Comparison of ENCODE assay signal across 24 cellular contexts in the genomic region with DNA sequence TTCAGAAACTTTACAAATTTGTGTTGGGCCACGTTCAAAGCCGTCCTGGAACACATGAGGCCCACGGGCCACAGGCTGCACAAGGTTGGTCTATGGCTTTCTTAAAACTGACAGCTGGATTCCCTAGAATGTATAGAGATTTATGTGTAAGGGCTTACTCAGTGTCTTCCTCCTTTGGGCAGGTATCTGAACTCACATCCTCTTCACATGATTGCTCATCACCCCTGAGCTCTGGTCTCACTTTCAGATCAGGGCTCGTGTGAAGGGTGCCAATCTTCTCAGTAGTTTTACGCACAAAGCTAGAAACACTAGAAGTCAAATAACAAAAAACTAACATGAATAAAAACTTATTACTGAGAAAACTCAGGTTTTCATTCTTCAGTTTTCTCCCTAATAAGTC. TPM values are rescaled to one million over a fixed set of nuclear protein-coding genes. Genes with fewer than 3 reads are reported as not detected.
DNase-seq lines count a peak whose midpoint lies in the region; ATAC-seq, FAIRE-seq and TF ChIP-seq lines count a peak whose summit lies in the region.
"Had no signal": no experiment of that assay in that cellular context is flagged by ENCODE, and none has a peak within 500 bp of the region (broad histone marks: within the 10 kb centered on the region; RNA-seq: fewer than 3 reads in every experiment).

No MANE protein-coding gene starts in this region.

- H3K4me1 ChIP-seq in ascending aorta: no peaks in the 10 kb centered on the region
- H3K4me1 ChIP-seq: right lobe of liver, transverse colon had no signal

- FAIRE-seq in GM18507 (lab: Jason Lieb, UNC): peak; percentile 59
- FAIRE-seq: frontal cortex had no signal

- no peak for TF ChIP-seq CTCF in GM12865 (IDR thresholded peaks at IDR 0.05; ENCODE audit: insufficient read depth, low read depth, low read length, missing control alignments)
- TF ChIP-seq CTCF in ascending aorta (IDR thresholded peaks at IDR 0.05): no peak

- H3K27me3 ChIP-seq in ascending aorta: no peaks in the 10 kb centered on the region
- H3K27me3 ChIP-seq: ovary, right lobe of liver, transverse colon had no signal

- peak; percentile 41 for DNase-seq in GM12865 (ENCODE audit: low read depth)
- no peak for DNase-seq in GM18507 (ENCODE audit: extremely low spot score, insufficient read length, low read depth)
- no peak for DNase-seq in ascending aorta (ENCODE audit: low spot score in 2 of 2)
- DNase-seq in SK-N-DZ (ENCODE audit: low spot score): no peak
- DNase-seq in mesenteric fat pad (ENCODE audit: low spot score): no peak
- DNase-seq: activated effector memory CD4-positive, alpha-beta T cell treated with anti-CD3 and anti-CD28 coated beads, Interleukin-2, amount 50 U/mL, for 16 hours; central memory CD4-positive, alpha-beta T cell; erythroblast; H7; mesenchymal stem cell; MM.1S; naive thymus-derived CD4-positive, alpha-beta T cell; NCI-H146; NCI-H2171 treated with DMSO at 0.1 percent for 48 hours; ovary; right lobe of liver; SIG-M5; stimulated activated naive CD4-positive, alpha-beta T cell treated with Interleukin-2 at 50 U/mL for 16 hours; transverse colon; WERI-Rb-1 had no signal

- H3K4me3 ChIP-seq in GM12865 (ENCODE audit: low read depth, low read length) (no peak overlapping the region), ascending aorta (no peak overlapping the region)
- H3K4me3 ChIP-seq: ovary, right lobe of liver, transverse colon had no signal

- no peaks in the 10 kb centered on the region for H3K9me3 ChIP-seq in ascending aorta
- H3K9me3 ChIP-seq: ovary, right lobe of liver, transverse colon had no signal

- ATAC-seq in GM21390 (IDR thresholded peaks at IDR 0.05; ENCODE audit: unreplicated experiment): peak; percentile 89
- ATAC-seq in HG03442 (IDR thresholded peaks at IDR 0.05; ENCODE audit: unreplicated experiment): peak; percentile 91
- ATAC-seq: naive thymus-derived CD4-positive, alpha-beta T cell; right lobe of liver had no signal

- no peak overlapping the region for H3K27ac ChIP-seq in ascending aorta
- H3K27ac ChIP-seq: ovary, right lobe of liver, transverse colon, WERI-Rb-1 had no signal

- intact Hi-C loops in ascending aorta (cut with DNase I): loop anchor here (10.0 kb wide), 1 partner anchor 210 kb away; no protein-coding TSS in a partner anchor

- peaks cover 87 to 94% of the 10 kb centered on the region in 2 donors for H3K36me3 ChIP-seq in ascending aorta
- H3K36me3 ChIP-seq: ovary had no signal

RNA-seq across cellular contexts. Expression of gene HPS5, which starts 27.1 kb away (rescaled TPM):
- 31.7 TPM for total RNA-seq in ascending aorta
- 23.0 and 24.0 TPM in 2 replicates for polyA plus RNA-seq in SK-N-DZ (2014; cell fraction: cytosol; rRNA removed)
- polyA plus RNA-seq in SK-N-DZ (2014; cell fraction: nucleus; rRNA removed): 19.7 and 72.2 TPM in 2 replicates
- 26.4 TPM for total RNA-seq in mesenteric fat pad

RNA-seq across cellular contexts. Expression of gene GTF2H1, which starts 27.5 kb away (rescaled TPM):
- 33.7 TPM for total RNA-seq in ascending aorta
- polyA plus RNA-seq in SK-N-DZ (2014; cell fraction: cytosol; rRNA removed): 41.6 and 51.7 TPM in 2 replicates
- polyA plus RNA-seq in SK-N-DZ (2014; cell fraction: nucleus; rRNA removed): 48.6 and 69.7 TPM in 2 replicates
- 43.5 TPM for total RNA-seq in mesenteric fat pad

RNA-seq across cellular contexts. Expression of gene SAA1, which starts 28.8 kb away (rescaled TPM):
- total RNA-seq in ascending aorta (70.4 TPM), mesenteric fat pad (5,251 TPM)
- not detected in 2 replicates for polyA plus RNA-seq in SK-N-DZ (2014; cell fraction: cytosol; rRNA removed)
- not detected in 2 replicates for polyA plus RNA-seq in SK-N-DZ (2014; cell fraction: nucleus; rRNA removed)
- total RNA-seq: frontal cortex; H7; naive thymus-derived CD4-positive, alpha-beta T cell had no signal
- polyA plus RNA-seq: naive thymus-derived CD4-positive, alpha-beta T cell had no signal

RNA-seq across cellular contexts. Expression of gene SAA2, which starts 46.4 kb away (rescaled TPM):
- total RNA-seq in ascending aorta: 77.4 TPM
- polyA plus RNA-seq in SK-N-DZ (2014; cell fraction: cytosol; rRNA removed): not detected in 2 replicates
- not detected in 2 replicates for polyA plus RNA-seq in SK-N-DZ (2014; cell fraction: nucleus; rRNA removed)
- 700 TPM for total RNA-seq in mesenteric fat pad
- total RNA-seq: H7; naive thymus-derived CD4-positive, alpha-beta T cell had no signal
- polyA plus RNA-seq: naive thymus-derived CD4-positive, alpha-beta T cell had no signal

RNA-seq across cellular contexts. Expression of gene SAA4, which starts 58.3 kb away (rescaled TPM):
- total RNA-seq in ascending aorta (not detected), mesenteric fat pad (4.1 TPM)
- polyA plus RNA-seq in SK-N-DZ (2014; cell fraction: cytosol; rRNA removed): not detected in 2 replicates
- polyA plus RNA-seq in SK-N-DZ (2014; cell fraction: nucleus; rRNA removed): not detected in 2 replicates
- total RNA-seq: Daoy, frontal cortex, H7, transverse colon had no signal
- polyA plus RNA-seq: naive thymus-derived CD4-positive, alpha-beta T cell; ovary had no signal

Comparison
In these comparisons a context has a peak if more than half of its experiments do, and no peak if none do; other contexts are left out.
1. RNA of gene SAA1, which starts 28.8 kb away (total RNA-seq): 5,251 TPM in mesenteric fat pad (single experiment); 70.4 TPM in ascending aorta (single experiment); every median in the first group is over 10 times any median in the second.